9 cellular contexts compared by ENCODE assay signal in genomic region chr12:7910106-7910505, GRCh38. TPM values are rescaled to one million over a fixed set of nuclear protein-coding genes. Genes with fewer than 3 reads are reported as not detected.
DNase-seq lines count a peak whose midpoint lies in the region; ATAC-seq and TF ChIP-seq lines count a peak whose summit lies in the region.
"Not testable (repeated sequence)": the region's sequence is repeated elsewhere in the genome, so short reads cannot be mapped to it uniquely, and the experiment has no call there.
"Had no signal": no experiment of that assay in that cellular context is flagged by ENCODE, and none has a peak within 500 bp of the region (broad histone marks: within the 10 kb centered on the region; RNA-seq: fewer than 3 reads in every experiment).

No MANE protein-coding gene starts in this region.

- not testable (repeated sequence) for H3K18ac ChIP-seq in mesendoderm (ENCODE audit: low read length)

- not testable (repeated sequence) for H3K23ac ChIP-seq in mesendoderm (ENCODE audit: low read length)

- intact Hi-C loops in PC-3 (cut with micrococcal nuclease): not testable (repeated sequence)

- ATAC-seq in GM23338, WTC11: not testable (repeated sequence)
- peak; percentile 48 for ATAC-seq in PC-3

- not testable (repeated sequence) for H3K56ac ChIP-seq in mesendoderm (ENCODE audit: low read length)

- not testable (repeated sequence) for H3K27me3 Mint-ChIP-seq in GM23338 (ENCODE audit: insufficient read depth, low read depth, poor library complexity); WTC11 (ENCODE audit: low read depth); chondrocyte (ENCODE audit: low read depth)

- peak overlapping the region; percentile 65 for H3K4ac ChIP-seq in mesendoderm (ENCODE audit: low read depth, low read length)

- H2BK120ac ChIP-seq in mesendoderm (ENCODE audit: low read depth, low read length): not testable (repeated sequence)

- H2AFZ ChIP-seq in GM23338; PC-3 (ENCODE audit: low read length): not testable (repeated sequence)

- not testable (repeated sequence) for H3K27ac ChIP-seq in GM23338 (ENCODE audit: low read depth); PC-3 (ENCODE audit: low read length); mesendoderm (ENCODE audit: low read depth, low read length)

- not testable (repeated sequence) for TF ChIP-seq CTCF in GM23338 (conservative IDR thresholded peaks at IDR 0.05; ENCODE audit: low read depth in 2 of 2); PC-3 (conservative IDR thresholded peaks at IDR 0.05; ENCODE audit: low read depth, low read length); WTC11 (IDR thresholded peaks at IDR 0.05); chondrocyte (IDR thresholded peaks at IDR 0.05); epithelial cell of esophagus (IDR thresholded peaks at IDR 0.05; ENCODE audit: insufficient read depth, low read depth, low read length, missing control alignments)

- H3K79me1 ChIP-seq in mesendoderm (ENCODE audit: low read length): not testable (repeated sequence)

- H3K9me3 Mint-ChIP-seq in GM23338; WTC11; chondrocyte (ENCODE audit: low read depth): not testable (repeated sequence)

- not testable (repeated sequence) for DNase-seq in GM23338 (ENCODE audit: low spot score); WTC11 (ENCODE audit: low spot score); chondrocyte (ENCODE audit: low spot score); mesendoderm
- peak; percentile 43 for DNase-seq in PC-3
- DNase-seq in epithelial cell of esophagus (ENCODE audit: low read depth): peak; percentile 24
- DNase-seq in renal cortical epithelial cell (ENCODE audit: low read depth): peak; percentile 10

- not testable (repeated sequence) for H2BK5ac ChIP-seq in mesendoderm (ENCODE audit: low read length)

- not testable (repeated sequence) for H3F3A ChIP-seq in GM23338 (replicated peaks; ENCODE audit: low read depth); PC-3 (ENCODE audit: low read length, unreplicated experiment)

- H2AK5ac ChIP-seq in mesendoderm (ENCODE audit: low read length): not testable (repeated sequence)

- not testable (repeated sequence) for H4K8ac ChIP-seq in mesendoderm (ENCODE audit: low read depth, low read length)

- not testable (repeated sequence) for H3K9ac ChIP-seq in PC-3 (ENCODE audit: low read length); mesendoderm (ENCODE audit: low read length)

- H3K36me3 Mint-ChIP-seq in GM23338 (ENCODE audit: low read depth); WTC11; chondrocyte (ENCODE audit: low read depth): not testable (repeated sequence)

- not testable (repeated sequence) for H3K36me3 ChIP-seq in GM23338 (ENCODE audit: insufficient read depth); PC-3 (ENCODE audit: low read depth, low read length); mesendoderm (ENCODE audit: control insufficient read depth, insufficient read depth, low read length)

- POLR2A ChIA-PET in PC-3 (lab: Charles Lee; ENCODE audit: unreplicated experiment): not testable (repeated sequence)
- POLR2A ChIA-PET in WTC11 (lab: Charles Lee): interaction anchor here (2.4 kb wide), 1 partner anchor 26 kb away, joined by 13 read pairs; the partner anchor contains the start of gene SLC2A3

- H4K5ac ChIP-seq in mesendoderm (ENCODE audit: low read length): not testable (repeated sequence)

- CTCF ChIA-PET in PC-3 (lab: Charles Lee): not testable (repeated sequence)
- CTCF ChIA-PET in WTC11 (lab: Charles Lee): interaction anchor here (0.9 kb wide), 1 partner anchor 50 kb away, joined by 3 read pairs; no protein-coding TSS in a partner anchor

- H3K27ac Mint-ChIP-seq in GM23338 (peak overlapping the region; percentile 39; the same call in 1 of the 2 replicates), WTC11 (peak overlapping the region; percentile 88), chondrocyte (ENCODE audit: unreplicated experiment) (peak overlapping the region; percentile 27)

- not testable (repeated sequence) for H3K9me3 ChIP-seq in PC-3 (ENCODE audit: low read length)

- H3K4me2 ChIP-seq in GM23338; PC-3 (ENCODE audit: low read length); mesendoderm (ENCODE audit: low read length): not testable (repeated sequence)

- no CpG with 5 or more reads among the region's 7 CpGs for WGBS in mesendoderm (ENCODE audit: extremely low coverage, insufficient coverage, low lambda C conversion rate)

- H3K4me1 Mint-ChIP-seq in GM23338 (peaks cover 34% of the 10 kb centered on the region), WTC11 (peaks cover 43% of the 10 kb centered on the region), chondrocyte (ENCODE audit: low read depth) (peaks cover 14% of the 10 kb centered on the region)

- not testable (repeated sequence) for H3K9me2 ChIP-seq in GM23338 (ENCODE audit: insufficient read depth); PC-3 (replicated peaks; ENCODE audit: low read length)

- H3K27me3 ChIP-seq in GM23338 (ENCODE audit: insufficient read depth); PC-3 (ENCODE audit: low read length); mesendoderm (ENCODE audit: insufficient read depth, low read length, poor library complexity): not testable (repeated sequence)

- H4K20me1 ChIP-seq in GM23338 (replicated peaks; ENCODE audit: insufficient read depth); PC-3 (ENCODE audit: low read length): not testable (repeated sequence)

- H2BK15ac ChIP-seq in mesendoderm (replicated peaks; ENCODE audit: low read depth): not testable (repeated sequence)

- H3K79me2 ChIP-seq in GM23338 (replicated peaks; ENCODE audit: insufficient read depth); PC-3 (ENCODE audit: low read length); mesendoderm (ENCODE audit: control insufficient read depth, insufficient read depth, low read length): not testable (repeated sequence)

- H3K4me1 ChIP-seq in GM23338 (ENCODE audit: insufficient read depth); PC-3 (ENCODE audit: insufficient read depth, low read length); mesendoderm (ENCODE audit: control insufficient read depth, low read depth, low read length): not testable (repeated sequence)

- not testable (repeated sequence) for BruUV-seq in PC-3 (replicated peaks; lab: Mats Ljungman, UMichigan)

- H3K4me3 Mint-ChIP-seq in GM23338; WTC11; chondrocyte (ENCODE audit: unreplicated experiment): not testable (repeated sequence)

- not testable (repeated sequence) for H3K4me3 ChIP-seq in GM23338; PC-3 (ENCODE audit: low read length); epithelial cell of esophagus (ENCODE audit: low read length); mesendoderm (ENCODE audit: low read length)

RNA-seq across cellular contexts. Expression of gene SLC2A3, which starts 25.9 kb away (rescaled TPM):
- total RNA-seq in GM23338 (2014; rRNA removed; shearing (Covaris generic)): 388 and 451 TPM in 2 replicates
- polyA plus RNA-seq in GM23338 (2016; fragmentation: Nextera tagmentation; extraction: Ambion mirVana): 199 and 208 TPM in 2 replicates
- not detected in 2 replicates for total RNA-seq in PC-3 (2014; rRNA removed)
- 717 to 819 TPM (median 816 TPM) in 3 replicates for total RNA-seq in WTC11 (2021)
- 28.6 to 82.7 TPM (median 75.2 TPM) in 3 replicates for total RNA-seq in chondrocyte
- 1,217 TPM for polyA plus RNA-seq in mesendoderm (2013, experiment 1 of 2)
- polyA plus RNA-seq in mesendoderm (2013, experiment 2 of 2): 1,204 TPM
- 5.6 and 8.7 TPM in 2 replicates for total RNA-seq in renal cortical epithelial cell

RNA-seq across cellular contexts. Expression of gene SLC2A14, which starts 37.4 kb away (rescaled TPM):
- total RNA-seq in GM23338 (2014; rRNA removed; shearing (Covaris generic)): 26.1 and 31.5 TPM in 2 replicates
- polyA plus RNA-seq in GM23338 (2016; fragmentation: Nextera tagmentation; extraction: Ambion mirVana): 6.7 and 6.8 TPM in 2 replicates
- total RNA-seq in PC-3 (2014; rRNA removed) (not detected in 2 replicates), WTC11 (2021) (24.4 to 28.8 TPM (median 26.7 TPM) in 3 replicates), chondrocyte (0.60 to 2.3 TPM (median 1.8 TPM) in 3 replicates), renal cortical epithelial cell (2.3 TPM in 1 of 2 replicates, not detected in the other)
- polyA plus RNA-seq in mesendoderm (2013, experiment 1 of 2): 10.5 TPM
- 9.8 TPM for polyA plus RNA-seq in mesendoderm (2013, experiment 2 of 2)
- total RNA-seq: Daoy had no signal
- polyA plus RNA-seq: BJ had no signal

Comparison
In these comparisons a context has a peak if more than half of its experiments do, and no peak if none do; other contexts are left out.
1. H3K27ac Mint-ChIP-seq: peak in every context shown above with its lines; median percentile 88 in WTC11; 39 in GM23338; 27 in chondrocyte.